2 cellular contexts compared by ENCODE assay signal in genomic region chr1:7538033-7538432, GRCh38.
A peak's percentile ranks its signal among the peaks of the same experiment; 100 is the strongest.
TF ChIP-seq lines count a peak whose summit lies in the region.

No MANE protein-coding gene starts in this region.

TF ChIP-seq in K562, 482 proteins besides CTCF, POLR2A, EP300 and RAD21 (continued from another document and continues in another):
- no peak for TF ChIP-seq ATF1 (CRISPR knock-in tag; IDR thresholded peaks at IDR 0.05)
- peak; percentile 19; the same call in 1 of the 2 replicates for TF ChIP-seq ATF1 (tag; IDR thresholded peaks at IDR 0.05)
- TF ChIP-seq, protein P1, sequence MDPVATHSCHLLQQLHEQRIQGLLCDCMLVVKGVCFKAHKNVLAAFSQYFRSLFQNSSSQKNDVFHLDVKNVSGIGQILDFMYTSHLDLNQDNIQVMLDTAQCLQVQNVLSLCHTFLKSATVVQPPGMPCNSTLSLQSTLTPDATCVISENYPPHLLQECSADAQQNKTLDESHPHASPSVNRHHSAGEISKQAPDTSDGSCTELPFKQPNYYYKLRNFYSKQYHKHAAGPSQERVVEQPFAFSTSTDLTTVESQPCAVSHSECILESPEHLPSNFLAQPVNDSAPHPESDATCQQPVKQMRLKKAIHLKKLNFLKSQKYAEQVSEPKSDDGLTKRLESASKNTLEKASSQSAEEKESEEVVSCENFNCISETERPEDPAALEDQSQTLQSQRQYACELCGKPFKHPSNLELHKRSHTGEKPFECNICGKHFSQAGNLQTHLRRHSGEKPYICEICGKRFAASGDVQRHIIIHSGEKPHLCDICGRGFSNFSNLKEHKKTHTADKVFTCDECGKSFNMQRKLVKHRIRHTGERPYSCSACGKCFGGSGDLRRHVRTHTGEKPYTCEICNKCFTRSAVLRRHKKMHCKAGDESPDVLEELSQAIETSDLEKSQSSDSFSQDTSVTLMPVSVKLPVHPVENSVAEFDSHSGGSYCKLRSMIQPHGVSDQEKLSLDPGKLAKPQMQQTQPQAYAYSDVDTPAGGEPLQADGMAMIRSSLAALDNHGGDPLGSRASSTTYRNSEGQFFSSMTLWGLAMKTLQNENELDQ (CRISPR knock-in tag; IDR thresholded peaks at IDR 0.05; ENCODE audit: borderline replicate concordance): no peak
- TF ChIP-seq, protein P2, sequence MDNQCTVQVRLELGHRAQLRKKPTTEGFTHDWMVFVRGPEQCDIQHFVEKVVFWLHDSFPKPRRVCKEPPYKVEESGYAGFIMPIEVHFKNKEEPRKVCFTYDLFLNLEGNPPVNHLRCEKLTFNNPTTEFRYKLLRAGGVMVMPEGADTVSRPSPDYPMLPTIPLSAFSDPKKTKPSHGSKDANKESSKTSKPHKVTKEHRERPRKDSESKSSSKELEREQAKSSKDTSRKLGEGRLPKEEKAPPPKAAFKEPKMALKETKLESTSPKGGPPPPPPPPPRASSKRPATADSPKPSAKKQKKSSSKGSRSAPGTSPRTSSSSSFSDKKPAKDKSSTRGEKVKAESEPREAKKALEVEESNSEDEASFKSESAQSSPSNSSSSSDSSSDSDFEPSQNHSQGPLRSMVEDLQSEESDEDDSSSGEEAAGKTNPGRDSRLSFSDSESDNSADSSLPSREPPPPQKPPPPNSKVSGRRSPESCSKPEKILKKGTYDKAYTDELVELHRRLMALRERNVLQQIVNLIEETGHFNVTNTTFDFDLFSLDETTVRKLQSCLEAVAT (IDR thresholded peaks at IDR 0.05): no peak
- no peak for TF ChIP-seq NR2C2 (CRISPR knock-in tag; IDR thresholded peaks at IDR 0.05)
- TF ChIP-seq NR2C2 (tag; IDR thresholded peaks at IDR 0.05): peak; percentile 41; the same call in 1 of the 2 replicates
- TF ChIP-seq DNMT1 (IDR thresholded peaks at IDR 0.05): no peak
- TF ChIP-seq, protein P3, sequence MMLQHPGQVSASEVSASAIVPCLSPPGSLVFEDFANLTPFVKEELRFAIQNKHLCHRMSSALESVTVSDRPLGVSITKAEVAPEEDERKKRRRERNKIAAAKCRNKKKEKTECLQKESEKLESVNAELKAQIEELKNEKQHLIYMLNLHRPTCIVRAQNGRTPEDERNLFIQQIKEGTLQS (IDR thresholded peaks at IDR 0.05): peak; percentile 88
- TF ChIP-seq, protein P3 (CRISPR knock-in tag; conservative IDR thresholded peaks at IDR 0.05): no peak
- no peak for TF ChIP-seq ZBTB2 (IDR thresholded peaks at IDR 0.05)
- no peak for TF ChIP-seq CREB5 (CRISPR knock-in tag; IDR thresholded peaks at IDR 0.05)
- TF ChIP-seq ZNF408 (CRISPR knock-in tag; IDR thresholded peaks at IDR 0.05; ENCODE audit: low read depth): no peak
- TF ChIP-seq ZHX1 (conservative IDR thresholded peaks at IDR 0.05; ENCODE audit: low read length): no peak
- no peak for TF ChIP-seq ADNP (tag; IDR thresholded peaks at IDR 0.05)
- TF ChIP-seq TEAD1 (CRISPR knock-in tag; IDR thresholded peaks at IDR 0.05): no peak
- peak; percentile 68; the same call in 1 of the 2 replicates for TF ChIP-seq ATF7 (IDR thresholded peaks at IDR 0.05)
- TF ChIP-seq CXXC5 (CRISPR knock-in tag; IDR thresholded peaks at IDR 0.05): no peak
- no peak for TF ChIP-seq MAFK (IDR thresholded peaks at IDR 0.05; ENCODE audit: low read length)
- TF ChIP-seq HDAC2 (IDR thresholded peaks at IDR 0.05): no peak
- peak; percentile 89 for TF ChIP-seq JUN (IDR thresholded peaks at IDR 0.05; ENCODE audit: borderline replicate concordance, low read depth, low read length)
- no peak for TF ChIP-seq JUN (CRISPR knock-in tag; IDR thresholded peaks at IDR 0.05; ENCODE audit: borderline replicate concordance)

TF ChIP-seq in HepG2, 621 proteins besides CTCF, POLR2A, EP300 and RAD21 (continued from another document):
- TF ChIP-seq TFDP1 (CRISPR knock-in tag; IDR thresholded peaks at IDR 0.05; ENCODE audit: borderline replicate concordance) (no peak), SUZ12 (IDR thresholded peaks at IDR 0.05; ENCODE audit: low read depth, low read length) (no peak)
